In genomic region chr3:109334572-109334971, GRCh38 we compare ENCODE assay signal across 24 cellular contexts. TPM values are rescaled to one million over a fixed set of nuclear protein-coding genes. Genes with fewer than 3 reads are reported as not detected.
"Had no signal": no experiment of that assay in that cellular context is flagged by ENCODE, and none has a peak within 500 bp of the region (broad histone marks: within the 10 kb centered on the region; RNA-seq: fewer than 3 reads in every experiment).

No MANE protein-coding gene starts in this region.

- H3K4me1 ChIP-seq: colonic mucosa, pancreas, upper lobe of right lung had no signal

- FAIRE-seq: endothelial cell of umbilical vein, pancreas had no signal

- H3K36me3 Mint-ChIP-seq: activated naive CD4-positive, alpha-beta T cell treated with anti-CD3 and anti-CD28 coated beads, Interleukin-2, amount 50 U/mL, for 24 hours; brain had no signal

- H3K27ac ChIP-seq: colonic mucosa, esophagus squamous epithelium, pancreas, thoracic aorta, upper lobe of right lung, WERI-Rb-1 had no signal

- H3K9me3 Mint-ChIP-seq: activated naive CD4-positive, alpha-beta T cell treated with anti-CD3 and anti-CD28 coated beads, Interleukin-2, amount 50 U/mL, for 24 hours; natural killer cell treated with Interleukin-12 subunit alpha and Interleukin-12 subunit beta and Interleukin-15 and Interleukin-18, amount 100 ng/mL, for 72 hours had no signal

- DNase-seq: activated CD4-positive, alpha-beta T cell treated with anti-CD3 and anti-CD28 coated beads for 4 hours; activated CD8-positive, alpha-beta T cell treated with anti-CD3 and anti-CD28 coated beads for 36 hours; activated effector memory CD4-positive, alpha-beta T cell treated with anti-CD3 and anti-CD28 coated beads, Interleukin-2, amount 50 U/mL, for 16 hours; activated T-cell treated with anti-CD3 and anti-CD28 coated beads, Interleukin-2, amount 50 U/mL, for 48 hours; amygdala; central memory CD4-positive, alpha-beta T cell; colonic mucosa; esophagus squamous epithelium; left ventricle myocardium superior; pancreas; stimulated activated CD4-positive, alpha-beta T cell treated with anti-CD3 and anti-CD28 coated beads, Interleukin-12 subunit alpha, Interleukin-12 subunit beta, amount 100 ng/mL, for 4 hours; stimulated activated CD4-positive, alpha-beta T cell treated with anti-CD3 and anti-CD28 coated beads, Interleukin-2, amount 100 ng/mL, for 24 hours; upper lobe of right lung; WERI-Rb-1 had no signal

- H3K27me3 ChIP-seq: colonic mucosa, pancreas had no signal

- H3K4me3 Mint-ChIP-seq: activated CD8-positive, alpha-beta T cell treated with anti-CD3 and anti-CD28 coated beads for 36 hours; activated naive CD4-positive, alpha-beta T cell treated with anti-CD3 and anti-CD28 coated beads, Interleukin-2, amount 50 U/mL, for 24 hours; memory B cell; natural killer cell treated with Interleukin-12 subunit alpha and Interleukin-12 subunit beta and Interleukin-15 and Interleukin-18, amount 100 ng/mL, for 72 hours had no signal

- H3K4me3 ChIP-seq: colonic mucosa, esophagus squamous epithelium, pancreas, thoracic aorta, upper lobe of right lung had no signal

- H3K9me3 ChIP-seq: colonic mucosa, esophagus squamous epithelium, pancreas, thoracic aorta, upper lobe of right lung had no signal

- H3K36me3 ChIP-seq: colonic mucosa, esophagus squamous epithelium, pancreas, thoracic aorta, upper lobe of right lung, WERI-Rb-1 had no signal

- ATAC-seq: activated CD8-positive, alpha-beta T cell treated with anti-CD3 and anti-CD28 coated beads for 36 hours; left ventricle myocardium superior; natural killer cell treated with Interleukin-12 subunit alpha and Interleukin-12 subunit beta and Interleukin-15 and Interleukin-18, amount 100 ng/mL, for 72 hours; pancreas; upper lobe of right lung had no signal

- H3K27ac Mint-ChIP-seq: activated CD8-positive, alpha-beta T cell treated with anti-CD3 and anti-CD28 coated beads for 36 hours; activated naive CD4-positive, alpha-beta T cell treated with anti-CD3 and anti-CD28 coated beads, Interleukin-2, amount 50 U/mL, for 24 hours; brain; memory B cell; natural killer cell treated with Interleukin-12 subunit alpha and Interleukin-12 subunit beta and Interleukin-15 and Interleukin-18, amount 100 ng/mL, for 72 hours had no signal

RNA-seq across cellular contexts. Expression of gene DPPA4, which starts 2.8 kb away (rescaled TPM):
- total RNA-seq: endothelial cell of umbilical vein; esophagus squamous epithelium; fibroblast of villous mesenchyme; glomerular endothelial cell; kidney epithelial cell; left ventricle myocardium superior; T-helper 1 cell treated with Interleukin-12 subunit alpha and Interleukin-12 subunit beta and Interleukin-4 antibody, amounts not matched to agents 30 ng/mL and 1 ng/mL, for 36 hours; thoracic aorta; upper lobe of right lung had no signal
- polyA plus RNA-seq: pancreas had no signal

RNA-seq across cellular contexts. Expression of gene DPPA2, which starts 18.3 kb away (rescaled TPM):
- total RNA-seq: activated CD8-positive, alpha-beta T cell treated with anti-CD3 and anti-CD28 coated beads for 36 hours; colonic mucosa; endothelial cell of umbilical vein; esophagus squamous epithelium; fibroblast of villous mesenchyme; glomerular endothelial cell; kidney epithelial cell; left ventricle myocardium superior; natural killer cell treated with Interleukin-12 subunit alpha and Interleukin-12 subunit beta and Interleukin-15 and Interleukin-18, amount 100 ng/mL, for 72 hours; pancreas; T-helper 1 cell treated with Interleukin-12 subunit alpha and Interleukin-12 subunit beta and Interleukin-4 antibody, amounts not matched to agents 30 ng/mL and 1 ng/mL, for 36 hours; thoracic aorta; upper lobe of right lung had no signal
- polyA plus RNA-seq: endothelial cell of umbilical vein, pancreas had no signal
